16 cellular contexts compared by ENCODE assay signal in genomic region chr5:165161204-165161603, GRCh38.
DNase-seq lines count a peak whose midpoint lies in the region; ATAC-seq and TF ChIP-seq lines count a peak whose summit lies in the region.
"Had no signal": no experiment of that assay in that cellular context is flagged by ENCODE, and none has a peak within 500 bp of the region (broad histone marks: within the 10 kb centered on the region; RNA-seq: fewer than 3 reads in every experiment).

No MANE protein-coding gene starts in this region.

- ATAC-seq in SK-N-SH treated with all-trans-retinoic acid at 6 μM for 48 hours (no peak), GM21423 (IDR thresholded peaks at IDR 0.05; ENCODE audit: unreplicated experiment) (no peak), HG02798 (IDR thresholded peaks at IDR 0.05; ENCODE audit: poor library complexity, unreplicated experiment) (no peak), HG03432 (IDR thresholded peaks at IDR 0.05; ENCODE audit: unreplicated experiment) (no peak)
- ATAC-seq: T-cell had no signal

- H2AFZ ChIP-seq in SK-N-SH (ENCODE audit: low read depth) = no peak overlapping the region

- peak; percentile 30 for TF ChIP-seq CTCF in SK-N-SH (IDR thresholded peaks at IDR 0.05)

- no peak for TF ChIP-seq POLR2A in erythroblast (IDR thresholded peaks at IDR 0.05; ENCODE audit: low read length)

- POLR2A ChIA-PET in SK-N-SH (lab: Yijun Ruan, JAX) = no interaction called here

- H3K9me3 ChIP-seq in SK-N-SH = no peaks in the 10 kb centered on the region
- H3K9me3 ChIP-seq: HAP-1, suprapubic skin had no signal

- H3F3A ChIP-seq in SK-N-SH (replicated peaks; ENCODE audit: insufficient read depth) = no peaks in the 10 kb centered on the region

- no peak overlapping the region for H3K9ac ChIP-seq in SK-N-SH

- no peaks in the 10 kb centered on the region for H4K20me1 ChIP-seq in SK-N-SH (ENCODE audit: insufficient read depth)

- H3K79me2 ChIP-seq in SK-N-SH (ENCODE audit: insufficient read depth) = no peaks in the 10 kb centered on the region

- no peak overlapping the region for H3K27ac ChIP-seq in SK-N-SH (ENCODE audit: low read depth in 2 of 2, low read length in 1 of 2)
- H3K27ac ChIP-seq: suprapubic skin, VCaP had no signal

- no peaks in the 10 kb centered on the region for H3K36me3 ChIP-seq in SK-N-SH (replicated peaks in 1 of 2; ENCODE audit: control insufficient read depth in 1 of 2, insufficient read depth in 2 of 2, low read length in 1 of 2)
- H3K36me3 ChIP-seq: HAP-1, suprapubic skin had no signal

- no peak for TF ChIP-seq RAD21 in SK-N-SH (IDR thresholded peaks at IDR 0.05; ENCODE audit: low read length)

- DNase-seq in SK-N-SH = no peak
- peak; percentile 10 for DNase-seq in OCI-M1 (lab: John Stamatoyannopoulos, UW)
- peak; percentile 1 to 4 for DNase-seq in erythroblast (lab: John Stamatoyannopoulos, UW)
- DNase-seq in NCI-H345 treated with DMSO at 0.1 percent for 48 hours (lab: John Stamatoyannopoulos, UW; ENCODE audit: unreplicated experiment) = no peak
- DNase-seq: activated gamma-delta T cell treated with Interleukin-2 at 50 U/mL for 16 hours; foreskin fibroblast; NCI-H1105 treated with DMSO at 0.1 percent for 48 hours; stimulated activated CD4-positive, alpha-beta T cell treated with anti-CD3 and anti-CD28 coated beads, Interleukin-1b, Interleukin-23, amount 100 ng/mL, for 48 hours; T-cell had no signal

- H3K4me2 ChIP-seq in SK-N-SH = no peak overlapping the region

- no peak for TF ChIP-seq EP300 in SK-N-SH (IDR thresholded peaks at IDR 0.05; ENCODE audit: borderline replicate concordance in 1 of 2, low read depth in 1 of 2, low read length in 1 of 2)

- CTCF ChIA-PET in SK-N-SH (lab: Yijun Ruan, JAX) = no interaction called here

- H3K4me1 ChIP-seq in SK-N-SH (ENCODE audit: control insufficient read depth in 1 of 2, insufficient read depth in 2 of 2, low read depth in 1 of 2, low read length in 1 of 2) = no peaks in the 10 kb centered on the region
- H3K4me1 ChIP-seq: HAP-1, suprapubic skin had no signal

- 56% methylated on average over 6 of the region's 6 CpGs for WGBS in SK-N-SH (ENCODE audit: low lambda C conversion rate)

- no peaks in the 10 kb centered on the region for H3K9me2 ChIP-seq in SK-N-SH

- H3K27me3 ChIP-seq in SK-N-SH (ENCODE audit: insufficient read depth) = no peaks in the 10 kb centered on the region; the same call in 1 of the 2 replicates
- H3K27me3 ChIP-seq: suprapubic skin had no signal

- no peak overlapping the region for H3K4me3 ChIP-seq in SK-N-SH (ENCODE audit: low read depth in 2 of 2, low read length in 1 of 2)
- H3K4me3 ChIP-seq: HAP-1, suprapubic skin had no signal

TF ChIP-seq in SK-N-SH, 30 proteins besides CTCF, POLR2A, EP300 and RAD21 (continues in another document):
- no peak for TF ChIP-seq FOSL2 (IDR thresholded peaks at IDR 0.05; ENCODE audit: borderline replicate concordance, low read depth)
- TF ChIP-seq NFIC (IDR thresholded peaks at IDR 0.05; ENCODE audit: borderline replicate concordance) = no peak
- TF ChIP-seq CHD2 (IDR thresholded peaks at IDR 0.05; ENCODE audit: low read length, partially characterized antibody) = no peak
- TF ChIP-seq IRF3 (IDR thresholded peaks at IDR 0.05; ENCODE audit: low read depth, low read length) = no peak
- TF ChIP-seq FOXM1 (IDR thresholded peaks at IDR 0.05; ENCODE audit: low read depth) = no peak
- no peak for TF ChIP-seq PBX3 (IDR thresholded peaks at IDR 0.05)
- TF ChIP-seq POLR2AphosphoS5 (IDR thresholded peaks at IDR 0.05; ENCODE audit: low read depth, low read length) = no peak
- no peak for TF ChIP-seq TAF1 (IDR thresholded peaks at IDR 0.05; ENCODE audit: borderline replicate concordance, low read depth, low read length)
- no peak for TF ChIP-seq GATA2 (CRISPR knock-in tag; IDR thresholded peaks at IDR 0.05)
- TF ChIP-seq RCOR1 (IDR thresholded peaks at IDR 0.05; ENCODE audit: low read length) = no peak
- TF ChIP-seq ELF1 (IDR thresholded peaks at IDR 0.05) = no peak

TF ChIP-seq in SK-N-SH treated with all-trans-retinoic acid at 6 μM for 48 hours, 23 proteins besides CTCF, POLR2A, EP300 and RAD21:
- TF ChIP-seq CSRNP3 (CRISPR knock-in tag; IDR thresholded peaks at IDR 0.05) = no peak
- no peak for TF ChIP-seq SNAI2 (CRISPR knock-in tag; IDR thresholded peaks at IDR 0.05)
- TF ChIP-seq TCF4 (CRISPR knock-in tag; IDR thresholded peaks at IDR 0.05; ENCODE audit: borderline replicate concordance) = no peak
- no peak for TF ChIP-seq CREB5 (CRISPR knock-in tag; IDR thresholded peaks at IDR 0.05; ENCODE audit: low read depth)
- no peak for TF ChIP-seq PATZ1 (CRISPR knock-in tag; IDR thresholded peaks at IDR 0.05; ENCODE audit: borderline replicate concordance)
- no peak for TF ChIP-seq ISL1 (CRISPR knock-in tag; IDR thresholded peaks at IDR 0.05)
- no peak for TF ChIP-seq ARNTL (CRISPR knock-in tag; IDR thresholded peaks at IDR 0.05; ENCODE audit: borderline replicate concordance, low read depth)
TF ChIP-seq in SK-N-SH treated with all-trans-retinoic acid at 6 μM for 48 hours: peak in this region for 0.

Comparison
In these comparisons a context has a peak if more than half of its experiments do, and no peak if none do; other contexts are left out.
1. DNase-seq: peak in OCI-M1 (single experiment) and erythroblast (2 of 2); none in SK-N-SH (single experiment) and NCI-H345 treated with DMSO at 0.1 percent for 48 hours (single experiment).